ENCODE assay signal across 13 cellular contexts in the genomic region with DNA sequence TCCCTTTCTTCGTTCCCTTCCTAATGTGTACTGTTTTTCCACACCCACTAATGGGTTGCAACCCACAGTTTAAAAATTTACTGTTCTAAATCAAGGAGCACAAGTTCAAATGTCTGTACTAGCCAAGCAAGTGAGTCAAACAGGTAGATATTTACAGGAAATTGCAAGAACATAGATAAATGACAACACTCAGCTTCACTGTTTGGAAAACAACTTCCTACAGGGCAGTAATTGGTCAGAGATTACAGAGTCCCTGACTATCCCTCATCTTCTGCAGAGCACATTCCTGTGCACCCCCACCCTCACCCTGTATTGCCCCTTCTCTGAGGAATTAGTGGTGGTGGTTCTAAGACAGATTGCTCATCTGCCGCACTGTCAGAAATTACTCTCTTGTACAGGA. TPM values are rescaled to one million over a fixed set of nuclear protein-coding genes. Genes with fewer than 3 reads are reported as not detected.
DNase-seq lines count a peak whose midpoint lies in the region; ATAC-seq and TF ChIP-seq lines count a peak whose summit lies in the region.
"Had no signal": no experiment of that assay in that cellular context is flagged by ENCODE, and none has a peak within 500 bp of the region (broad histone marks: within the 10 kb centered on the region; RNA-seq: fewer than 3 reads in every experiment).

No MANE protein-coding gene starts in this region.

- peaks cover 17% of the 10 kb centered on the region for H3K36me3 ChIP-seq in thoracic aorta

- intact Hi-C loops in CD14-positive monocyte (cut with micrococcal nuclease), result no loop called here

- H3K27ac Mint-ChIP-seq in endothelial cell (ENCODE audit: unreplicated experiment) (no peak overlapping the region), mesothelial cell of epicardium (peak overlapping the region; percentile 96), CD14-positive monocyte (peak overlapping the region in 1 of 7 donors; percentile 16)
- H3K27ac Mint-ChIP-seq: stimulated activated naive CD8-positive, alpha-beta T cell treated with anti-CD3 and anti-CD28 coated beads, Interleukin-15, Interleukin-2, amounts not matched to agents 100 ng/mL and 50 ng/mL, for 24 hours had no signal

- no peaks in the 10 kb centered on the region for H3K9me3 ChIP-seq in thoracic aorta

- ATAC-seq in thoracic aorta (ENCODE audit: insufficient number of reproducible peaks, low FRiP score, low read depth) (no peak), GM21381 (IDR thresholded peaks at IDR 0.05; ENCODE audit: unreplicated experiment) (no peak), HG02588 (IDR thresholded peaks at IDR 0.05; ENCODE audit: unreplicated experiment) (no peak)

- no peak for TF ChIP-seq CTCF in endothelial cell (IDR thresholded peaks at IDR 0.05; ENCODE audit: unreplicated experiment)
- TF ChIP-seq CTCF in mesothelial cell of epicardium (IDR thresholded peaks at IDR 0.05; ENCODE audit: unreplicated experiment), result no peak
- no peak for TF ChIP-seq CTCF in thoracic aorta (IDR thresholded peaks at IDR 0.05)
- TF ChIP-seq CTCF in CD14-positive monocyte (IDR thresholded peaks at IDR 0.05), result no peak

- H3K9me3 Mint-ChIP-seq in endothelial cell (ENCODE audit: unreplicated experiment), result no peaks in the 10 kb centered on the region
- H3K9me3 Mint-ChIP-seq in mesothelial cell of epicardium, result no peaks in the 10 kb centered on the region
- H3K9me3 Mint-ChIP-seq in CD14-positive monocyte, result no peaks in the 10 kb centered on the region
- H3K9me3 Mint-ChIP-seq: stimulated activated naive CD8-positive, alpha-beta T cell treated with anti-CD3 and anti-CD28 coated beads, Interleukin-15, Interleukin-2, amounts not matched to agents 100 ng/mL and 50 ng/mL, for 24 hours had no signal

- H3K4me1 Mint-ChIP-seq in endothelial cell (ENCODE audit: unreplicated experiment) (peaks cover 46% of the 10 kb centered on the region), mesothelial cell of epicardium (peaks cover 31% of the 10 kb centered on the region), CD14-positive monocyte (peaks cover 26% of the 10 kb centered on the region)

- DNase-seq in NCI-H226 (peak; percentile 70), endothelial cell (ENCODE audit: low spot score) (no peak), mesothelial cell of epicardium (ENCODE audit: low spot score in 2 of 2, unreplicated experiment in 2 of 2) (no peak), thoracic aorta (ENCODE audit: low spot score) (no peak), CD14-positive monocyte (ENCODE audit: low spot score) (no peak)
- DNase-seq: activated CD8-positive, alpha-beta memory T cell treated with anti-CD3 and anti-CD28 coated beads, Interleukin-2, amount 50 U/mL, for 48 hours; KBM-7; NCI-H774; retina; SHP77 treated with DMSO at 0.1 percent for 48 hours had no signal

- H3K4me3 ChIP-seq in thoracic aorta, result peak overlapping the region; percentile 88

- peaks cover 4 to 20% of the 10 kb centered on the region in 2 donors for H3K4me1 ChIP-seq in thoracic aorta (ENCODE audit: control insufficient read depth in 1 of 2, low read depth in 2 of 2)

- peak overlapping the region; percentile 98 to 99 for H3K27ac ChIP-seq in thoracic aorta

- peaks cover 10% of the 10 kb centered on the region for H3K27me3 Mint-ChIP-seq in endothelial cell (ENCODE audit: unreplicated experiment)
- no peaks in the 10 kb centered on the region for H3K27me3 Mint-ChIP-seq in mesothelial cell of epicardium (ENCODE audit: low read depth)
- peaks cover 1 to 6% (median 2%) of the 10 kb centered on the region in 3 donors for H3K27me3 Mint-ChIP-seq in CD14-positive monocyte (ENCODE audit: low read depth in 3 of 3)

- H3K36me3 Mint-ChIP-seq in endothelial cell (ENCODE audit: low read depth, unreplicated experiment) (peaks cover 22% of the 10 kb centered on the region), mesothelial cell of epicardium (peaks cover 8% of the 10 kb centered on the region), CD14-positive monocyte (no peaks in the 10 kb centered on the region)

- no peaks in the 10 kb centered on the region for H3K27me3 ChIP-seq in thoracic aorta (replicated peaks; ENCODE audit: insufficient read depth)

- peak overlapping the region; percentile 92 for H3K4me3 Mint-ChIP-seq in endothelial cell (ENCODE audit: unreplicated experiment)
- peak overlapping the region; percentile 74 for H3K4me3 Mint-ChIP-seq in mesothelial cell of epicardium
- peak overlapping the region in 1 of 2 donors; percentile 91 for H3K4me3 Mint-ChIP-seq in CD14-positive monocyte
- H3K4me3 Mint-ChIP-seq: stimulated activated naive CD8-positive, alpha-beta T cell treated with anti-CD3 and anti-CD28 coated beads, Interleukin-15, Interleukin-2, amounts not matched to agents 100 ng/mL and 50 ng/mL, for 24 hours had no signal

RNA-seq across cellular contexts. Expression of gene SERPING1, which starts 1.9 kb away (rescaled TPM):
- total RNA-seq in endothelial cell (ENCODE audit: unreplicated experiment) (347 TPM), mesothelial cell of epicardium (136 to 154 TPM (median 146 TPM) in 3 replicates), thoracic aorta (100 to 1,000 TPM; 674 to 695 TPM)
- polyA plus RNA-seq in CD14-positive monocyte, result 10 to 100 TPM in 1 of 2 donors, 1 to 10 TPM in 1; 8.5 to 10.8 TPM

RNA-seq across cellular contexts. Expression of gene UBE2L6, which starts 31.9 kb away (rescaled TPM):
- total RNA-seq in endothelial cell (ENCODE audit: unreplicated experiment) (56.2 TPM), mesothelial cell of epicardium (35.5 to 41.4 TPM (median 39.2 TPM) in 3 replicates), thoracic aorta (10 to 100 TPM; 22.6 to 45.8 TPM)
- polyA plus RNA-seq in CD14-positive monocyte, result 100 to 1,000 TPM; 268 to 284 TPM

RNA-seq across cellular contexts. Expression of gene YPEL4, which starts 50.3 kb away (rescaled TPM):
- total RNA-seq in endothelial cell (ENCODE audit: unreplicated experiment) (not detected), mesothelial cell of epicardium (0.64 to 1.3 TPM (median 1.1 TPM) in 3 replicates), thoracic aorta (1 to 10 TPM; 1.1 to 1.2 TPM)
- polyA plus RNA-seq in CD14-positive monocyte, result under 1 TPM in 1 of 2 donors, not detected in 1; 0.36 TPM

RNA-seq across cellular contexts. Expression of gene CLP1, which starts 58.2 kb away (rescaled TPM):
- 31.1 TPM for total RNA-seq in endothelial cell (ENCODE audit: unreplicated experiment)
- 18.4 to 19.6 TPM (median 19.5 TPM) in 3 replicates for total RNA-seq in mesothelial cell of epicardium
- total RNA-seq in thoracic aorta, result 10 to 100 TPM; 15.0 TPM
- polyA plus RNA-seq in CD14-positive monocyte, result 10 to 100 TPM; 12.9 to 17.9 TPM
